ENCODE assay signal across 2 cellular contexts in the genomic region with DNA sequence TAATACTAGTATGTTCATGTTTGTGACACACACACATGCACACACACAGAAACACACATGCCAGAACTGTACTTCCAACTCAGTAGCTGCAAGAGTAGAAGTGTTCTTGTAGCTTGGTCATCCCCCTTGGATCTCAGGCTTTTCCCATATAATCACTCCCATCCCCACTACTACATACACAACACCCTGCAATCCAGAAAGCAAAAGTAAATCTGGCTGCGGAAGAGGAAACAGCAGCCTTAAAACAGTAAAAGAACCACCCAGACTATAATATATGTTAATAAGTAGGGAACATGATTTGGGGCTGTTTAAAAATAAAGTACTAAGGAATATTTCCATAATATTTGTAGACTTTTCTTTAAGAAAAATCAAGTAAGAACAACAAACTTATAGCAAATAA.
TF ChIP-seq lines count a peak whose summit lies in the region.

No MANE protein-coding gene starts in this region.

TF ChIP-seq in A549, 52 proteins besides CTCF, POLR2A, EP300 and RAD21 (continued from another document):
- no peak for TF ChIP-seq BHLHE40 (IDR thresholded peaks at IDR 0.05; ENCODE audit: low read depth, low read length)
- TF ChIP-seq KDM5A (IDR thresholded peaks at IDR 0.05): no peak
- TF ChIP-seq EHF (CRISPR knock-in tag; IDR thresholded peaks at IDR 0.05): no peak

TF ChIP-seq in IMR-90, 13 proteins besides CTCF, POLR2A, EP300 and RAD21 (continued from another document):
- TF ChIP-seq MAZ (IDR thresholded peaks at IDR 0.05; ENCODE audit: borderline replicate concordance, low read depth, low read length) (no peak), CHD1 (IDR thresholded peaks at IDR 0.05; ENCODE audit: low read depth, low read length) (no peak), MAFK (IDR thresholded peaks at IDR 0.05; ENCODE audit: low read depth, low read length) (no peak), NFE2L2 (IDR thresholded peaks at IDR 0.05; ENCODE audit: low read depth, low read length) (no peak), FOS (IDR thresholded peaks at IDR 0.05; ENCODE audit: low read depth, low read length) (no peak), BHLHE40 (IDR thresholded peaks at IDR 0.05; ENCODE audit: low read depth, low read length) (no peak), SMC3 (IDR thresholded peaks at IDR 0.05; ENCODE audit: low read depth, low read length) (no peak), RCOR1 (IDR thresholded peaks at IDR 0.05; ENCODE audit: insufficient replicate concordance, low read length) (no peak)
- TF ChIP-seq, protein P1, sequence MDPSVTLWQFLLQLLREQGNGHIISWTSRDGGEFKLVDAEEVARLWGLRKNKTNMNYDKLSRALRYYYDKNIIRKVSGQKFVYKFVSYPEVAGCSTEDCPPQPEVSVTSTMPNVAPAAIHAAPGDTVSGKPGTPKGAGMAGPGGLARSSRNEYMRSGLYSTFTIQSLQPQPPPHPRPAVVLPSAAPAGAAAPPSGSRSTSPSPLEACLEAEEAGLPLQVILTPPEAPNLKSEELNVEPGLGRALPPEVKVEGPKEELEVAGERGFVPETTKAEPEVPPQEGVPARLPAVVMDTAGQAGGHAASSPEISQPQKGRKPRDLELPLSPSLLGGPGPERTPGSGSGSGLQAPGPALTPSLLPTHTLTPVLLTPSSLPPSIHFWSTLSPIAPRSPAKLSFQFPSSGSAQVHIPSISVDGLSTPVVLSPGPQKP (IDR thresholded peaks at IDR 0.05; ENCODE audit: borderline replicate concordance, low read depth, low read length): no peak
